In the genomic region with DNA sequence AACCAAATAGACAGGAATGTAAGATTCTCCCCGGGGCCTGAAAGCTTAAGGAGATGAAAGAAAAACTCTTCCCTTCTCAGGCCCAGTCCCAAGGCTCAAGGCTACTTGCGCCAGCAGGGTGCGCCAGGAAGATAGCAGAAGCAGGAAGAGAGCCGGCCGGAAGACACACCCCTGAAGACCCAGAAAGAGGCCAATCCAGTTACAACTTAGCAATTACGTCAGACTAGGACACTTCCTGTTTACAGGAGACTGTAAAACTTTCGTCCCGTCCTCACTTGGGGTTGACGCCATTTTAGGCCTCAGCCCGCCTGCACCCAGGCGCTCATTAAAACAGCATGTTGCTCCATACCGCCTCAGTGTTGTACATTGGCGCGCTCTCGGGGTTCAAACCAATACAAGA, we compare ENCODE assay signal across 23 cellular contexts.
"Had no signal": no experiment of that assay in that cellular context is flagged by ENCODE, and none has a peak within 500 bp of the region (broad histone marks: within the 10 kb centered on the region; RNA-seq: fewer than 3 reads in every experiment).

No MANE protein-coding gene starts in this region.

- H3K27me3 ChIP-seq: esophagus squamous epithelium, gastrocnemius medialis, upper lobe of left lung had no signal

- H3K27ac ChIP-seq: coronary artery, esophagus squamous epithelium, gastrocnemius medialis, lower lobe of right lung, upper lobe of left lung, VCaP had no signal

- H3K36me3 ChIP-seq: gastrocnemius medialis, lower lobe of right lung had no signal

- DNase-seq: activated CD4-positive, alpha-beta T cell treated with anti-CD3 and anti-CD28 coated beads for 1 hour; activated CD4-positive, alpha-beta T cell treated with anti-CD3 and anti-CD28 coated beads, Interleukin-2, amount 50 U/mL, for 4 hours; activated CD8-positive, alpha-beta memory T cell treated with anti-CD3 and anti-CD28 coated beads, Interleukin-2, amount 50 U/mL, for 48 hours; activated naive CD4-positive, alpha-beta T cell; activated naive CD8-positive, alpha-beta T cell treated with anti-CD3 and anti-CD28 coated beads for 36 hours; activated T-cell treated with anti-CD3 and anti-CD28 coated beads, Interleukin-2, amount 50 U/mL, for 4 hours; cerebellar nuclear complex; esophagus squamous epithelium; gastrocnemius medialis; hippocampal formation; immature natural killer cell; lower lobe of right lung; naive B cell; nucleus accumbens; small intestine; stimulated activated CD4-positive, alpha-beta T cell treated with anti-CD3 and anti-CD28 coated beads, Interleukin-2, amount 100 ng/mL, for 24 hours; T-cell; upper lobe of left lung had no signal

- H3K4me1 ChIP-seq: lower lobe of right lung, upper lobe of left lung had no signal

- H3K4me3 ChIP-seq: coronary artery, esophagus squamous epithelium, gastrocnemius medialis, lower lobe of right lung, upper lobe of left lung had no signal

- H3K9me3 ChIP-seq: gastrocnemius medialis, lower lobe of right lung had no signal

- ATAC-seq: activated T-cell treated with anti-CD3 and anti-CD28 coated beads, Interleukin-2, amount 50 U/mL, for 4 hours; gastrocnemius medialis; left lobe of liver; lower lobe of right lung; sciatic nerve; stimulated activated effector memory CD8-positive, alpha-beta T cell treated with anti-CD3 and anti-CD28 coated beads, Interleukin-12 subunit alpha, Interleukin-12 subunit beta, amount 100 ng/mL, for 72 hours; T-cell had no signal

- FAIRE-seq: small intestine had no signal
